Comparison of ENCODE assay signal across 1 cellular context in the genomic region with DNA sequence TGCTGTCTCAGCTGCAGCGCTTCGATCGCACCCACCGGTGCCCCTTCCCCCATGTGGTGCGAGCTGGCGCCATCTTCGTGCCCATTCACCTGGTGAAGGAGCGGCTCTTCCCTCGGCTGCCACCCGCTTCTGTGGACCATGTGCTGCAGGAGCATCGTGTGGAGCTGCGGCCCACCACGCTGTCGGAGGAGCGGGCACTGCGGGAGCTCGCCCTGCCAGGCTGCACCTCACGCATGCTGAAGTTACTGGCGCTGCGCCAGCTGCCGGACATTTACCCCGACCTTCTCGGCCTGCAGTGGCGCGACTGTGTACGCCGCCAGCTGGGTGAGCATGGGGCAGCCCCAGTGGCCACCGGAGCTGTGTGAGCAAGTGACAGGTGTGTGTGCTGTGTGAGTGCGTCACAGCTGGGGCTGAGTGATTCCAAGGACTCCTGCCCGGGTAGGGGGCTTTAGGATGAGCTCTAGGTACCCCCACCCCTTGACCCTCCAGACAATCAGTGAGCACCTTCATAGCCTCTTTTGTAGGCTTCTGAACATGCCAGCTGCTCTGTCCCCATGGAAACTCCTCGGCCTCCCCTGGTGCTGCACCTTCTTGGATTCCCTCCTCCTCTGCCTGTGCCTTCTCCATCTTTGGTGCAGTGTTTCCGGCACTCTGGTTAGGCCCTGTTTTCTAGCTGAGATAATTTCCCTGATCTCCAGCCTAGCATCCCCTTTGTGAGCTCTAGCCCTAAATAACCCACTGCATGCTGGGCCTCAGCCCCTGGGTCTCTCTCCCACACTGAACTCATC.
TF ChIP-seq lines count a peak whose summit lies in the region.

No MANE protein-coding gene starts in this region.

TF ChIP-seq in HEK293, 187 proteins besides CTCF, POLR2A, EP300 and RAD21 (continued from another document):
- TF ChIP-seq, protein P1, sequence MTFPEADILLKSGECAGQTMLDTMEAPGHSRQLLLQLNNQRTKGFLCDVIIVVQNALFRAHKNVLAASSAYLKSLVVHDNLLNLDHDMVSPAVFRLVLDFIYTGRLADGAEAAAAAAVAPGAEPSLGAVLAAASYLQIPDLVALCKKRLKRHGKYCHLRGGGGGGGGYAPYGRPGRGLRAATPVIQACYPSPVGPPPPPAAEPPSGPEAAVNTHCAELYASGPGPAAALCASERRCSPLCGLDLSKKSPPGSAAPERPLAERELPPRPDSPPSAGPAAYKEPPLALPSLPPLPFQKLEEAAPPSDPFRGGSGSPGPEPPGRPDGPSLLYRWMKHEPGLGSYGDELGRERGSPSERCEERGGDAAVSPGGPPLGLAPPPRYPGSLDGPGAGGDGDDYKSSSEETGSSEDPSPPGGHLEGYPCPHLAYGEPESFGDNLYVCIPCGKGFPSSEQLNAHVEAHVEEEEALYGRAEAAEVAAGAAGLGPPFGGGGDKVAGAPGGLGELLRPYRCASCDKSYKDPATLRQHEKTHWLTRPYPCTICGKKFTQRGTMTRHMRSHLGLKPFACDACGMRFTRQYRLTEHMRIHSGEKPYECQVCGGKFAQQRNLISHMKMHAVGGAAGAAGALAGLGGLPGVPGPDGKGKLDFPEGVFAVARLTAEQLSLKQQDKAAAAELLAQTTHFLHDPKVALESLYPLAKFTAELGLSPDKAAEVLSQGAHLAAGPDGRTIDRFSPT (tag by site-specific recombination; IDR thresholded peaks at IDR 0.05), result peak; percentile 70; the same call in 1 of the 2 replicates
